In genomic region chr10:131928248-131929095, GRCh38 we compare ENCODE assay signal across 8 cellular contexts. TPM values are rescaled to one million over a fixed set of nuclear protein-coding genes. Genes with fewer than 3 reads are reported as not detected.
DNase-seq lines count a peak whose midpoint lies in the region; ATAC-seq and TF ChIP-seq lines count a peak whose summit lies in the region.

No MANE protein-coding gene starts in this region.

- peak overlapping the region; percentile 16 for H3K4me3 Mint-ChIP-seq in activated CD8-positive, alpha-beta T cell treated with anti-CD3 and anti-CD28 coated beads for 36 hours
- peak overlapping the region; percentile 35 for H3K4me3 Mint-ChIP-seq in memory B cell

- intact Hi-C loops in activated CD8-positive, alpha-beta T cell treated with anti-CD3 and anti-CD28 coated beads for 36 hours (cut with micrococcal nuclease), result no loop called here

- H3K4me1 Mint-ChIP-seq in activated CD8-positive, alpha-beta T cell treated with anti-CD3 and anti-CD28 coated beads for 36 hours (ENCODE audit: low read depth), result peaks cover 77% of the 10 kb centered on the region
- peaks cover 41% of the 10 kb centered on the region for H3K4me1 Mint-ChIP-seq in memory B cell

- CTCF ChIA-PET in activated CD8-positive, alpha-beta T cell treated with anti-CD3 and anti-CD28 coated beads for 36 hours (lab: Charles Lee), result interaction anchor here (1.3 kb wide), 1 partner anchor 43 kb away, joined by 4 read pairs; no protein-coding TSS in a partner anchor

- peaks cover 9% of the 10 kb centered on the region for H3K9me3 Mint-ChIP-seq in activated CD8-positive, alpha-beta T cell treated with anti-CD3 and anti-CD28 coated beads for 36 hours
- H3K9me3 Mint-ChIP-seq in memory B cell, result no peaks in the 10 kb centered on the region

- DNase-seq in activated CD4-positive, CD25-positive, alpha-beta regulatory T cell (lab: John Stamatoyannopoulos, UW), result no peak
- peak; percentile 85 for DNase-seq in activated CD8-positive, alpha-beta T cell treated with anti-CD3 and anti-CD28 coated beads for 36 hours
- DNase-seq in memory B cell (ENCODE audit: low spot score in 2 of 2) (peak; percentile 18 to 19), HuH-7 (ENCODE audit: low spot score) (no peak), Ammon's horn (ENCODE audit: low spot score) (no peak), globus pallidus (ENCODE audit: low spot score) (no peak)

- no peak for TF ChIP-seq CTCF in activated CD8-positive, alpha-beta T cell treated with anti-CD3 and anti-CD28 coated beads for 36 hours (IDR thresholded peaks at IDR 0.05)

- H3K36me3 Mint-ChIP-seq in activated CD8-positive, alpha-beta T cell treated with anti-CD3 and anti-CD28 coated beads for 36 hours (ENCODE audit: low read depth), result peaks cover 42% of the 10 kb centered on the region
- peaks cover 15% of the 10 kb centered on the region for H3K36me3 Mint-ChIP-seq in memory B cell

- no peaks in the 10 kb centered on the region for H3K27me3 Mint-ChIP-seq in activated CD8-positive, alpha-beta T cell treated with anti-CD3 and anti-CD28 coated beads for 36 hours
- H3K27me3 Mint-ChIP-seq in memory B cell, result no peaks in the 10 kb centered on the region

- peak; percentile 70 to 77 for ATAC-seq in activated CD4-positive, CD25-positive, alpha-beta regulatory T cell treated with anti-CD3 and anti-CD28 coated beads, Interleukin-2, amount 50 U/mL, for 24 hours
- ATAC-seq in HG03064 (IDR thresholded peaks at IDR 0.05; ENCODE audit: low read depth, unreplicated experiment) (peak; percentile 91), memory B cell (ENCODE audit: low read depth) (peak; percentile 95)
- ATAC-seq in activated CD8-positive, alpha-beta T cell treated with anti-CD3 and anti-CD28 coated beads for 36 hours, result peak; percentile 82

- POLR2A ChIA-PET in activated CD8-positive, alpha-beta T cell treated with anti-CD3 and anti-CD28 coated beads for 36 hours (lab: Charles Lee), result interaction anchor here (1.0 to 1.5 kb wide), 3 partner anchors 14 to 28 kb away, joined by 4 to 5 read pairs (median 5); partner anchors contain the start of gene PPP2R2D

- peak overlapping the region; percentile 79 for H3K27ac Mint-ChIP-seq in activated CD8-positive, alpha-beta T cell treated with anti-CD3 and anti-CD28 coated beads for 36 hours
- peak overlapping the region; percentile 39 for H3K27ac Mint-ChIP-seq in memory B cell

RNA-seq across cellular contexts. Expression of gene PPP2R2D, which starts 27.7 kb away (rescaled TPM):
- total RNA-seq in activated CD8-positive, alpha-beta T cell treated with anti-CD3 and anti-CD28 coated beads for 36 hours, result 10 to 100 TPM; 31.6 to 32.3 TPM

RNA-seq across cellular contexts. Expression of gene BNIP3, which starts 53.3 kb away (rescaled TPM):
- total RNA-seq in activated CD8-positive, alpha-beta T cell treated with anti-CD3 and anti-CD28 coated beads for 36 hours, result 100 to 1,000 TPM; 207 to 216 TPM

Comparison
In these comparisons a context has a peak if more than half of its experiments do, and no peak if none do; other contexts are left out.
1. DNase-seq: peak in activated CD8-positive, alpha-beta T cell treated with anti-CD3 and anti-CD28 coated beads for 36 hours (single experiment) and memory B cell (2 of 2); none in activated CD4-positive, CD25-positive, alpha-beta regulatory T cell (0 of 4), HuH-7 (single experiment), Ammon's horn (single experiment) and globus pallidus (single experiment).
2. Peak in every context shown above with its lines, with median percentiles within 50 percentile points of each other: ATAC-seq.